12 cellular contexts compared by ENCODE assay signal in the genomic region with DNA sequence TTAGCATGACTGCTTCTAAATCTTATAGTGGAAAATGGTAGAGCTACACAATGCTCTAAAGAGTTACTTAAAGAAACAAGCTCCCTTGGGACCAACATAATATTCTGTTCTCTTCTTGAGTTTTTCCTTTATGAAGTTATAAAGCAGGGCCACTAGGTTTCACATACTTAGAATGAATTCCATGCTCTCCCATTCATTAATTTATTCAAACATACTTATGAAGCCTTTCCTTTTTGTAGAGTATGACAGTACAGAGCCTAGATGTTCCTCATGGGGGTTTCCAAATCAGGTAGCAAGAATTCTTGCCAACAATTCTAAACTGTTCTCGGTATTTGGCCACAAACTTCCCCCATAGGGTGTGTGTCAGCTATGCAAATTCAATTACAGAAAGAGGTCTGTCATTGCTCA. TPM values are rescaled to one million over a fixed set of nuclear protein-coding genes. Genes with fewer than 3 reads are reported as not detected.
DNase-seq lines count a peak whose midpoint lies in the region; ATAC-seq and TF ChIP-seq lines count a peak whose summit lies in the region.
"Had no signal": no experiment of that assay in that cellular context is flagged by ENCODE, and none has a peak within 500 bp of the region (broad histone marks: within the 10 kb centered on the region; RNA-seq: fewer than 3 reads in every experiment).

No MANE protein-coding gene starts in this region.

- H3K9me3 Mint-ChIP-seq in progenitor cell of endocrine pancreas (ENCODE audit: low read depth), result peaks cover 21% of the 10 kb centered on the region

- no peak overlapping the region for H3K4me3 Mint-ChIP-seq in progenitor cell of endocrine pancreas (ENCODE audit: low read depth)

- H3K36me3 Mint-ChIP-seq in progenitor cell of endocrine pancreas (ENCODE audit: insufficient read depth), result no peaks in the 10 kb centered on the region

- H3K4me1 Mint-ChIP-seq in progenitor cell of endocrine pancreas (ENCODE audit: low read depth), result no peaks in the 10 kb centered on the region

- TF ChIP-seq CTCF in progenitor cell of endocrine pancreas (IDR thresholded peaks at IDR 0.05; ENCODE audit: unreplicated experiment), result no peak

- ATAC-seq in GM18517 (IDR thresholded peaks at IDR 0.05; ENCODE audit: unreplicated experiment), result peak; percentile 92
- ATAC-seq in GM21360 (IDR thresholded peaks at IDR 0.05; ENCODE audit: unreplicated experiment), result peak; percentile 100
- ATAC-seq in HG03045 (IDR thresholded peaks at IDR 0.05; ENCODE audit: unreplicated experiment), result peak; percentile 99

- no peak overlapping the region for H3K27ac Mint-ChIP-seq in progenitor cell of endocrine pancreas

- no peaks in the 10 kb centered on the region for H3K27me3 Mint-ChIP-seq in progenitor cell of endocrine pancreas

- DNase-seq in NOMO-1 treated with DMSO at 0.1 percent for 48 hours (lab: John Stamatoyannopoulos, UW; ENCODE audit: unreplicated experiment), result peak; percentile 58
- DNase-seq in NCI-H2107 (lab: John Stamatoyannopoulos, UW), result no peak
- DNase-seq in superior temporal gyrus (ENCODE audit: extremely low spot score), result no peak
- DNase-seq in progenitor cell of endocrine pancreas (ENCODE audit: low spot score, unreplicated experiment), result no peak
- DNase-seq in Kasumi-1 (lab: John Stamatoyannopoulos, UW), result no peak
- DNase-seq: effector CD8-positive, alpha-beta T cell; KG1; NCI-H526 treated with DMSO at 0.1 percent for 48 hours had no signal

RNA-seq across cellular contexts. Expression of gene FABP7, which starts 20.6 kb away (rescaled TPM):
- 6.8 and 7.2 TPM in 2 replicates for total RNA-seq in progenitor cell of endocrine pancreas
- total RNA-seq: vagina had no signal

RNA-seq across cellular contexts. Expression of gene SMPDL3A, which starts 30.1 kb away (rescaled TPM):
- 8.6 and 11.0 TPM in 2 replicates for total RNA-seq in progenitor cell of endocrine pancreas
